Comparison of ENCODE assay signal across 18 cellular contexts in the genomic region with DNA sequence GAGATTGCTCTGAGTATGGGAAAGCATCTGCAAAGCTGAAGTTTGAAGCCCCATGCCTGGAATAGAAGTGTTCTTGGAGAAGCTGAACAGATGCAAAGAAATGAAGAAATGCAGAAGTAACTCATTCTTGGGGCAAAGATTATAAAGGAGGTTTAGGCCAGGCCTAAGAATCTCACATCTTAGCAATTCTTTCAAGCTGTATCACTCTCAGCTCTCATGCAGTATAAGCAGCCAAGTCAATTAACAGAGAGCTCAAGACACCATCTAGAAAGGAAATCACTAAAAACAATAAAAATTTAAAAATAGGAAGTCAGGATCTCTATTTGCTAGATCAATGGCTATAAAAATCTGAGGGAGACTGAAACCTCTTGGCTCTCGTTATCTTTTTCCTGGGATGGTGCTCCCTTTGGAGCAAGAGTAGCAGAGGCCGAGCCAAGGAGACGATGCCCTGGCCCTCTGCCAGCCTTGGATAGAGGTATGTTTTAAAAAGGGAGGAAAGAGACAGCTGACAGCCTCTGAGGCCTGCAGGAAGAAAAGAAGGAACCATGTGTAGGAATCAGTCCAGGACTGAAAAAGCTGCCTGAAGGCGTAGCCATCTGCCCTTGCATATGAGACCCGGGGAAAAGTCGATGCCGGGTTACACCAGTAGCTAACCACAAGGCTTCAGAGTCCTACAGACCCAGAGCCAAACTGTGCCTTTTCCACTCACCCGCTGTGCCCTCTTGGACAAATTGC.
DNase-seq lines count a peak whose midpoint lies in the region; ATAC-seq, FAIRE-seq and TF ChIP-seq lines count a peak whose summit lies in the region.
"Had no signal": no experiment of that assay in that cellular context is flagged by ENCODE, and none has a peak within 500 bp of the region (broad histone marks: within the 10 kb centered on the region; RNA-seq: fewer than 3 reads in every experiment).

No MANE protein-coding gene starts in this region.

- FAIRE-seq in GM19239 (lab: Jason Lieb, UNC): no peak
- FAIRE-seq: astrocyte, HTR-8/SVneo had no signal

- H3K9ac ChIP-seq in colonic mucosa (ENCODE audit: low read depth in 2 of 2, low read length in 2 of 2): no peak overlapping the region

- H3K27ac ChIP-seq in transverse colon (peak overlapping the region in 2 of 4 donors; percentile 33 to 34), colonic mucosa (no peak overlapping the region)

- H3K36me3 ChIP-seq in transverse colon (no peaks in the 10 kb centered on the region), colonic mucosa (no peaks in the 10 kb centered on the region)

- TF ChIP-seq EP300 in transverse colon (IDR thresholded peaks at IDR 0.05; ENCODE audit: low read depth): no peak

- peak; percentile 89 for ATAC-seq in sciatic nerve
- ATAC-seq: CD8-positive, alpha-beta T cell had no signal

- DNase-seq in DMS 273 treated with DMSO at 0.1 percent for 48 hours (lab: John Stamatoyannopoulos, UW): peak; percentile 38
- DNase-seq in NCI-H524 (lab: John Stamatoyannopoulos, UW): peak; percentile 56 to 88
- DNase-seq in fibroblast of the aortic adventitia (ENCODE audit: low read depth): peak; percentile 47
- peak; percentile 88 for DNase-seq in sciatic nerve (ENCODE audit: low spot score)
- no peak for DNase-seq in AML-193 (lab: John Stamatoyannopoulos, UW)
- no peak for DNase-seq in transverse colon
- no peak for DNase-seq in colonic mucosa
- no peak for DNase-seq in GM19239 (ENCODE audit: insufficient read length, low spot score)
- DNase-seq: activated CD4-positive, alpha-beta memory T cell treated with anti-CD3 and anti-CD28 coated beads for 36 hours; activated effector memory CD4-positive, alpha-beta T cell treated with Interleukin-2 at 50 U/mL for 16 hours; CD8-positive, alpha-beta T cell; effector CD4-positive, alpha-beta T cell; GDM1; immature natural killer cell; stimulated activated CD4-positive, alpha-beta T cell treated with anti-CD3 and anti-CD28 coated beads, Interleukin-1b, Interleukin-23, amount 100 ng/mL, for 48 hours; T-helper 9 cell had no signal

- in situ Hi-C loops in transverse colon (cut with MboI; ENCODE audit: low pct_ligation_motif_present in 1 of 4, low pct_unique_long_range_greater_than_20kb in 1 of 4, low sequenced_read_pairs in 3 of 4): no loop called here

- H3K4me1 ChIP-seq in transverse colon (peaks cover 0 to 7% (median 3%) of the 10 kb centered on the region in 4 donors), colonic mucosa (no peaks in the 10 kb centered on the region)

- WGBS in transverse colon (ENCODE audit: low coverage in 1 of 2), 2 donors: 47 to 62% methylated on average over 3 to 8 of the region's 8 CpGs

- intact Hi-C loops in sciatic nerve (cut with DNase I) (no loop called here), transverse colon (cut with DNase I; ENCODE audit: low total_unique reads) (no loop called here), colonic mucosa (cut with DNase I) (no loop called here)

- TF ChIP-seq CTCF in fibroblast of the aortic adventitia (IDR thresholded peaks at IDR 0.05; ENCODE audit: insufficient read depth, low read length) (no peak), transverse colon (IDR thresholded peaks at IDR 0.05) (no peak), colonic mucosa (IDR thresholded peaks at IDR 0.05) (no peak)

- H3K9me3 ChIP-seq in transverse colon: no peaks in the 10 kb centered on the region
- H3K9me3 ChIP-seq in colonic mucosa: no peaks in the 10 kb centered on the region

- H3K27me3 ChIP-seq in transverse colon (no peaks in the 10 kb centered on the region), colonic mucosa (no peaks in the 10 kb centered on the region)

- H3K4me3 ChIP-seq in fibroblast of the aortic adventitia (ENCODE audit: low read depth, low read length): no peak overlapping the region
- H3K4me3 ChIP-seq in transverse colon: no peak overlapping the region
- no peak overlapping the region for H3K4me3 ChIP-seq in colonic mucosa

- no peak for TF ChIP-seq POLR2A in transverse colon (IDR thresholded peaks at IDR 0.05)

Comparison
In these comparisons a context has a peak if more than half of its experiments do, and no peak if none do; other contexts are left out.
1. DNase-seq: peak in DMS 273 treated with DMSO at 0.1 percent for 48 hours (single experiment), NCI-H524 (2 of 2), fibroblast of the aortic adventitia (single experiment) and sciatic nerve (single experiment); none in AML-193 (0 of 2), transverse colon (single experiment), colonic mucosa (single experiment) and GM19239 (single experiment).